In the genomic region with DNA sequence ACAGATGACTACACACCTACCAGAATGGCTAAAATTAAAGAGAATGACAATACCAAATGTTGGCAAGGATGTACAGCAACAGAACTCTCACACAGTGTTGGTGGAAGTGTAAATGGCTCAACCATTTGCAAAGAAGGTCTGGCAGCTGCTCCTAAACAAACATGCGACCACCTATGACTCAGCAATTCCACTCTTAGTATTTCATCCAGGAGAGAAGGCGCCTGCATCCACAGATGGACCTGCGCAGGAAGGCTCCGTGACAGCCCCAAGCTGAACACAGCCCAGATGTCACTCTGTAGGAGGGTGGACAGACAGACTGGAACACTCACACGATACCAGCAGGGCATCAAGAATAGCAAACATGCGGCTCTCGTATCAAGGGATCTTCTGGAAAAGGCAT, we compare ENCODE assay signal across 1 cellular context.
TF ChIP-seq lines count a peak whose summit lies in the region.

No MANE protein-coding gene starts in this region.

TF ChIP-seq in IMR-90, 13 proteins besides CTCF, POLR2A, EP300 and RAD21:
- no peak for TF ChIP-seq SMC3 (IDR thresholded peaks at IDR 0.05; ENCODE audit: low read depth, low read length)
- peak; percentile 98 for TF ChIP-seq NFE2L2 (IDR thresholded peaks at IDR 0.05; ENCODE audit: low read depth, low read length)
- peak; percentile 69 for TF ChIP-seq MAFK (IDR thresholded peaks at IDR 0.05; ENCODE audit: low read depth, low read length)
- no peak for TF ChIP-seq BHLHE40 (IDR thresholded peaks at IDR 0.05; ENCODE audit: low read depth, low read length)
